8 cellular contexts compared by ENCODE assay signal in the genomic region with DNA sequence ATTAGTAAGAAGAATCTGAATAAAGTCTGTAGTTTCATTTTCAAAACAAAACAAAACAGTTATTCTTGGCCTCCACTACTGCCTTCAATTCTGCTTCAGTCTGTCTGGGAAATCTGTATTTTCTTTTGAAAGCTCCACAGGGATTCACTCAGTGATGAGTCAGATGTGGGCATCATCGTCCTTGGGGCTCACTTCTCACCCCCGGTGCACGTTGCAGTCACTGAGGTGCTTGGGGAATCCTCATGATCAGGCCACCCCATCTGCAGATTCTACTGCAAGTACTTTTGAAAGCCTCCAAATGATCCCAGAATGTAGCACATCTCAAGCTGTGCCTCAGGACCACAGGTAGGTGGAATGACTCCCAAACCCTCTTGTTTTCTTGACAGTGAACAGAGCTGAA. TPM values are rescaled to one million over a fixed set of nuclear protein-coding genes. Genes with fewer than 3 reads are reported as not detected.
DNase-seq lines count a peak whose midpoint lies in the region; ATAC-seq, FAIRE-seq and TF ChIP-seq lines count a peak whose summit lies in the region.

No MANE protein-coding gene starts in this region.

- no TSS peak for BruUV-seq in PC-9 (replicated peaks; lab: Mats Ljungman, UMichigan)

- FAIRE-seq in GM12892 (lab: Jason Lieb, UNC) = no peak

- H3K79me2 ChIP-seq in PC-9 (ENCODE audit: low read depth) = peaks cover 48% of the 10 kb centered on the region

- peak overlapping the region; percentile 24 for H3K4me3 ChIP-seq in brain microvascular endothelial cell (ENCODE audit: low read depth, low read length)
- H3K4me3 ChIP-seq in PC-9 = no peak overlapping the region

- no peaks in the 10 kb centered on the region for H3K9me2 ChIP-seq in PC-9 (ENCODE audit: insufficient read depth)

- intact Hi-C loops in PC-9 (cut with micrococcal nuclease; ENCODE audit: unreplicated experiment) = no loop called here

- in situ Hi-C loops in brain microvascular endothelial cell (cut with HindIII; ENCODE audit: low pct_ligation_motif_present, low sequenced_read_pairs) = no loop called here

- H3K4me3 Mint-ChIP-seq in naive thymus-derived CD8-positive, alpha-beta T cell = peak overlapping the region; percentile 66 to 96 (median 86)

- H4K20me1 ChIP-seq in PC-9 (ENCODE audit: insufficient read depth) = no peaks in the 10 kb centered on the region

- H2AFZ ChIP-seq in PC-9 = no peak overlapping the region

- H3K9me3 ChIP-seq in PC-9 (ENCODE audit: insufficient read depth, low read depth) = no peaks in the 10 kb centered on the region

- no peaks in the 10 kb centered on the region for H3K9me3 Mint-ChIP-seq in naive thymus-derived CD8-positive, alpha-beta T cell

- CTCF ChIA-PET in PC-9 (lab: Charles Lee) = no interaction called here

- H3K4me1 ChIP-seq in PC-9 (replicated peaks; ENCODE audit: insufficient read depth) = peaks cover 36% of the 10 kb centered on the region

- peak in 1 of 2 donors; percentile 18 for ATAC-seq in naive thymus-derived CD8-positive, alpha-beta T cell
- ATAC-seq in HG03354 (IDR thresholded peaks at IDR 0.05; ENCODE audit: poor library complexity, severe bottlenecking, unreplicated experiment) (no peak), GM19324 (IDR thresholded peaks at IDR 0.05; ENCODE audit: low FRiP score, unreplicated experiment) (no peak)

- H3K36me3 Mint-ChIP-seq in naive thymus-derived CD8-positive, alpha-beta T cell = peaks cover 0 to 25% (median 13%) of the 10 kb centered on the region in 3 donors

- 0 out of 2 replicates have a peak, but pooled peaks have one; percentile 23 for TF ChIP-seq POLR2A in GM12892 (IDR thresholded peaks at IDR 0.05; ENCODE audit: low read depth, low read length)

- peaks cover 38 to 89% (median 82%) of the 10 kb centered on the region in 4 donors for H3K4me1 Mint-ChIP-seq in naive thymus-derived CD8-positive, alpha-beta T cell

- H3K36me3 ChIP-seq in brain microvascular endothelial cell (replicated peaks) = no peaks in the 10 kb centered on the region
- H3K36me3 ChIP-seq in PC-9 (ENCODE audit: low read depth) = no peaks in the 10 kb centered on the region

- TF ChIP-seq CTCF in brain microvascular endothelial cell (IDR thresholded peaks at IDR 0.05; ENCODE audit: low read depth, low read length, missing control alignments) (no peak), PC-9 (conservative IDR thresholded peaks at IDR 0.05) (no peak)

- peaks cover 14% of the 10 kb centered on the region for H3F3A ChIP-seq in PC-9 (ENCODE audit: insufficient read depth, low read depth)

- H3K27me3 Mint-ChIP-seq in naive thymus-derived CD8-positive, alpha-beta T cell = no peaks in the 10 kb centered on the region

- H3K27ac Mint-ChIP-seq in naive thymus-derived CD8-positive, alpha-beta T cell = peak overlapping the region; percentile 88 to 99 (median 96)

- DNase-seq in GM12892 (ENCODE audit: insufficient read length) (no peak), HS-5 (ENCODE audit: low read depth) (peak; percentile 49), brain microvascular endothelial cell (peak; percentile 88), HuH-7 (ENCODE audit: low spot score) (no peak), PC-9 (no peak)
- DNase-seq in naive thymus-derived CD8-positive, alpha-beta T cell = no peak

- H3K27me3 ChIP-seq in brain microvascular endothelial cell (replicated peaks) = no peaks in the 10 kb centered on the region
- no peaks in the 10 kb centered on the region for H3K27me3 ChIP-seq in PC-9 (ENCODE audit: insufficient read depth, low read depth)

- POLR2A ChIA-PET in naive thymus-derived CD8-positive, alpha-beta T cell (lab: Charles Lee) = interaction anchor here (1.0 to 3.2 kb wide), 6 partner anchors 8 to 470 kb away, joined by 3 to 59 read pairs (median 10); no protein-coding TSS in a partner anchor
- POLR2A ChIA-PET in PC-9 (lab: Charles Lee; ENCODE audit: unreplicated experiment) = no interaction called here

- H3K27ac ChIP-seq in brain microvascular endothelial cell = peak overlapping the region; percentile 94
- no peak overlapping the region for H3K27ac ChIP-seq in PC-9

- H3K4me2 ChIP-seq in PC-9 = no peak overlapping the region

RNA-seq across cellular contexts. Expression of a gene that starts 34.3 kb away (rescaled TPM):
- polyA plus RNA-seq in GM12892 (2012; ENCODE audit: missing spikeins) = 14.6 TPM
- total RNA-seq in naive thymus-derived CD8-positive, alpha-beta T cell = 10 to 100 TPM; 57.4 to 59.6 TPM
- 10 to 100 TPM; 38.6 to 54.9 (median 50.8) TPM for polyA plus RNA-seq in naive thymus-derived CD8-positive, alpha-beta T cell
- 13.3 and 15.0 TPM in 2 replicates for total RNA-seq in PC-9 (2021)

Comparison
In these comparisons a context has a peak if more than half of its experiments do, and no peak if none do; other contexts are left out.
1. DNase-seq: peak in HS-5 (single experiment) and brain microvascular endothelial cell (single experiment); none in GM12892 (single experiment), naive thymus-derived CD8-positive, alpha-beta T cell (0 of 10), HuH-7 (single experiment) and PC-9 (0 of 2).